In genomic region chr7:73483171-73483570, GRCh38 we compare ENCODE assay signal across 23 cellular contexts. TPM values are rescaled to one million over a fixed set of nuclear protein-coding genes. Genes with fewer than 3 reads are reported as not detected.
"Had no signal": no experiment of that assay in that cellular context is flagged by ENCODE, and none has a peak within 500 bp of the region (broad histone marks: within the 10 kb centered on the region; RNA-seq: fewer than 3 reads in every experiment).

No MANE protein-coding gene starts in this region.

- H3K9me3 Mint-ChIP-seq: activated CD8-positive, alpha-beta T cell treated with anti-CD3 and anti-CD28 coated beads for 36 hours; activated naive CD4-positive, alpha-beta T cell treated with anti-CD3 and anti-CD28 coated beads, Interleukin-2, amount 50 U/mL, for 24 hours; neural crest cell; type B pancreatic cell had no signal

- H3K27ac ChIP-seq: breast epithelium, foreskin keratinocyte, hepatocyte, spleen, thoracic aorta had no signal

- ATAC-seq: activated CD8-positive, alpha-beta memory T cell treated with anti-CD3 and anti-CD28 coated beads, Interleukin-2, amount 10 ng/mL, durations not matched to agents 7 days and 5 days; activated CD8-positive, alpha-beta T cell treated with anti-CD3 and anti-CD28 coated beads for 36 hours; foreskin keratinocyte; left ventricle myocardium superior; T-helper 17 cell had no signal

- H3K27ac Mint-ChIP-seq: activated CD8-positive, alpha-beta memory T cell treated with anti-CD3 and anti-CD28 coated beads, Interleukin-2, amount 10 ng/mL, durations not matched to agents 7 days and 5 days; activated CD8-positive, alpha-beta T cell treated with anti-CD3 and anti-CD28 coated beads for 36 hours; T-helper 17 cell; type B pancreatic cell had no signal

- H3K36me3 ChIP-seq: breast epithelium had no signal

- H3K4me3 Mint-ChIP-seq: activated CD8-positive, alpha-beta memory T cell treated with anti-CD3 and anti-CD28 coated beads, Interleukin-2, amount 10 ng/mL, durations not matched to agents 7 days and 5 days; activated CD8-positive, alpha-beta T cell treated with anti-CD3 and anti-CD28 coated beads for 36 hours; activated naive CD4-positive, alpha-beta T cell treated with anti-CD3 and anti-CD28 coated beads, Interleukin-2, amount 50 U/mL, for 24 hours; neural crest cell; T-helper 17 cell; type B pancreatic cell had no signal

- H3K27me3 Mint-ChIP-seq: activated CD8-positive, alpha-beta memory T cell treated with anti-CD3 and anti-CD28 coated beads, Interleukin-2, amount 10 ng/mL, durations not matched to agents 7 days and 5 days; activated CD8-positive, alpha-beta T cell treated with anti-CD3 and anti-CD28 coated beads for 36 hours; activated naive CD4-positive, alpha-beta T cell treated with anti-CD3 and anti-CD28 coated beads, Interleukin-2, amount 50 U/mL, for 24 hours; progenitor cell of endocrine pancreas; T-helper 17 cell; type B pancreatic cell had no signal

- H3K9me3 ChIP-seq: breast epithelium, spleen, thoracic aorta had no signal

- H3K4me3 ChIP-seq: breast epithelium, hepatocyte, spleen, thoracic aorta had no signal

- H3K27me3 ChIP-seq: breast epithelium, foreskin keratinocyte, hepatocyte, spleen had no signal

- DNase-seq: activated CD4-positive, alpha-beta T cell treated with anti-CD3 and anti-CD28 coated beads for 48 hours; activated CD4-positive, CD25-positive, alpha-beta regulatory T cell; activated CD8-positive, alpha-beta memory T cell treated with anti-CD3 and anti-CD28 coated beads, Interleukin-2, amount 10 ng/mL, durations not matched to agents 7 days and 5 days; activated CD8-positive, alpha-beta T cell treated with anti-CD3 and anti-CD28 coated beads for 36 hours; activated gamma-delta T cell treated with Interleukin-2 at 50 U/mL for 16 hours; activated T-cell treated with anti-CD3 and anti-CD28 coated beads for 4 hours; cerebellar nuclear complex; foreskin keratinocyte; left ventricle myocardium superior; mammary epithelial cell; retina; spleen; stimulated activated CD4-positive, alpha-beta T cell treated with anti-CD3 and anti-CD28 coated beads, Interleukin-4, amount 100 ng/mL, for 1 hour; stimulated activated naive CD4-positive, alpha-beta T cell treated with Interleukin-2 at 50 U/mL for 16 hours; SW 1271; T-helper 17 cell had no signal

- H3K4me1 ChIP-seq: breast epithelium, foreskin keratinocyte, spleen had no signal

RNA-seq across cellular contexts. Expression of gene FZD9, which starts 49.6 kb away (rescaled TPM):
- total RNA-seq: activated CD8-positive, alpha-beta memory T cell treated with anti-CD3 and anti-CD28 coated beads, Interleukin-2, amount 10 ng/mL, durations not matched to agents 7 days and 5 days; T-helper 17 cell had no signal
